32 cellular contexts compared by ENCODE assay signal in genomic region chr3:16614033-16615031, GRCh38. TPM values are rescaled to one million over a fixed set of nuclear protein-coding genes. Genes with fewer than 3 reads are reported as not detected.
"Had no signal": no experiment of that assay in that cellular context is flagged by ENCODE, and none has a peak within 500 bp of the region (broad histone marks: within the 10 kb centered on the region; RNA-seq: fewer than 3 reads in every experiment).

No MANE protein-coding gene starts in this region.

- H3K27me3 Mint-ChIP-seq: activated naive CD8-positive, alpha-beta T cell; stimulated activated naive B cell treated with anti-CD40 and anti-IgM and Interleukin-4, amounts not matched to agents 10 μg/mL and 1 μg/mL and 100 μg/mL, for 72 hours had no signal

- H3K27ac ChIP-seq: adrenal gland, gastrocnemius medialis, pancreas, prostate gland, stomach, VCaP had no signal

- ATAC-seq: effector memory CD8-positive, alpha-beta T cell; gastrocnemius medialis; left colon; naive thymus-derived CD4-positive, alpha-beta T cell; pancreas; stimulated activated naive B cell treated with anti-CD40 and anti-IgM and Interleukin-4, amounts not matched to agents 10 μg/mL and 1 μg/mL and 100 μg/mL, for 72 hours had no signal

- H3K4me1 Mint-ChIP-seq: naive thymus-derived CD4-positive, alpha-beta T cell had no signal

- H3K4me3 Mint-ChIP-seq: activated naive CD8-positive, alpha-beta T cell; effector memory CD8-positive, alpha-beta T cell; naive thymus-derived CD4-positive, alpha-beta T cell; stimulated activated naive B cell treated with anti-CD40 and anti-IgM and Interleukin-4, amounts not matched to agents 10 μg/mL and 1 μg/mL and 100 μg/mL, for 72 hours; T-helper 1 cell treated with Interleukin-12 subunit alpha and Interleukin-12 subunit beta and Interleukin-4 antibody, amounts not matched to agents 30 μg/mL and 1 μg/mL, for 36 hours had no signal

- H3K4me3 ChIP-seq: adrenal gland, gastrocnemius medialis, pancreas, prostate gland, smooth muscle cell, stomach, tibial nerve had no signal

- H3K9me3 ChIP-seq: adrenal gland, gastrocnemius medialis, pancreas, prostate gland, tibial nerve had no signal

- H3K36me3 ChIP-seq: adrenal gland, gastrocnemius medialis, pancreas, prostate gland, stomach, tibial nerve had no signal

- H3K27ac Mint-ChIP-seq: activated naive CD8-positive, alpha-beta T cell; stimulated activated naive B cell treated with anti-CD40 and anti-IgM and Interleukin-4, amounts not matched to agents 10 μg/mL and 1 μg/mL and 100 μg/mL, for 72 hours; T-helper 1 cell treated with Interleukin-12 subunit alpha and Interleukin-12 subunit beta and Interleukin-4 antibody, amounts not matched to agents 30 μg/mL and 1 μg/mL, for 36 hours had no signal

- H3K4me1 ChIP-seq: adrenal gland, prostate gland, stomach, tibial nerve had no signal

- DNase-seq: activated CD4-positive, alpha-beta T cell treated with anti-CD3 and anti-CD28 coated beads for 4 hours; activated CD4-positive, alpha-beta T cell treated with anti-CD3 and anti-CD28 coated beads, Interleukin-2, amount 50 U/mL, for 4 hours; activated effector memory CD4-positive, alpha-beta T cell treated with Interleukin-2 at 50 U/mL for 16 hours; activated naive CD4-positive, alpha-beta T cell treated with Interleukin-2 at 50 U/mL for 16 hours; adrenal gland; aorta; caudate nucleus; cortex of kidney; effector memory CD8-positive, alpha-beta T cell; gastrocnemius medialis; hippocampal formation; left colon; midbrain; naive thymus-derived CD4-positive, alpha-beta T cell; nucleus accumbens; pancreas; stimulated activated CD4-positive, alpha-beta T cell treated with anti-CD3 and anti-CD28 coated beads, Interleukin-1b, Interleukin-23, amount 100 ng/mL, for 48 hours; stimulated activated naive B cell treated with anti-CD40 and anti-IgM and Interleukin-4, amounts not matched to agents 10 μg/mL and 1 μg/mL and 100 μg/mL, for 72 hours; stomach; T-helper 9 cell had no signal

- H3K4me2 ChIP-seq: smooth muscle cell had no signal

- H3K27me3 ChIP-seq: adrenal gland, gastrocnemius medialis, pancreas, stomach, tibial nerve had no signal

RNA-seq across cellular contexts. Expression of gene DAZL, which starts 9.1 kb away (rescaled TPM):
- total RNA-seq: adrenal gland; aorta; chondrocyte; gastrocnemius medialis; left colon; naive thymus-derived CD4-positive, alpha-beta T cell; pancreas; smooth muscle cell; temporal lobe; tibial nerve; ureter had no signal
- polyA plus RNA-seq: aorta; esophagus; keratinocyte; naive thymus-derived CD4-positive, alpha-beta T cell; neural cell; pancreas; smooth muscle cell had no signal
